10 cellular contexts compared by ENCODE assay signal in the genomic region with DNA sequence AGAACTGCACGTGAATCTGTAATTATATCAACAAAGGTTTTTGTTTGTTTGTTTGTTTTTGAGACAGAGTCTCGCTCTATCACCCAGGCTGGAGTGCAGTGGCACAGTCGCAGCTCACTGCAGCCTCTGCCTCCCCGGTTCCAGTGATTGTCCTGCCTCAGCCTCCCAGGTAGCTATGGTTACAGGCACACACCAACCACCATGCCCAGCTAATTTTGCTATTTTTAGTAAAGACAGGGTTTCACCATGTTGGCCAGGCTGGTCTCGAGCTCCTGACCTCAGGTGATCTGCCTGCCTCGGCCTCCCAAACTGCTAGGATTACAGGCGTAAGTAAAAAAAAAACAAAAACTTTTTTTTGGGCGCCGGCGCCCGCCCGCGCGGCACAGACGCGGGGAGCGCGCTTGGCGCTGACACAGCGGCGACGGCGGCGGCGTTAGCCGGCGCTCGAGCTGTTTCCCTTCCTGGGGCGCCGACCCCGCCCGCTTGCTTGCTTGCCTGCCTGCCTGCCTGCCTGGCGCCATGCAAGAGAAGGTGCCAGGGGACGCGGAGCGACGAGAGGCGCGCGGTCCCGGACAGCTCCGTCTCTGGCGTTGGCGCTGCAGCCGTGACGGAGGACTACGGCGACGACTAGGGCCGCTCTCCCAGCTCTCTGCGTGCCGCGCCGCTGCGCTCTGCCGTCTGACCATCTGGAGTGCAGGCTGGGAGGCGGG.
DNase-seq lines count a peak whose midpoint lies in the region; ATAC-seq and TF ChIP-seq lines count a peak whose summit lies in the region.
"Had no signal": no experiment of that assay in that cellular context is flagged by ENCODE, and none has a peak within 500 bp of the region (broad histone marks: within the 10 kb centered on the region; RNA-seq: fewer than 3 reads in every experiment).

No MANE protein-coding gene starts in this region.

- intact Hi-C loops in adrenal gland (cut with DNase I) = no loop called here

- H3K9me3 ChIP-seq in adrenal gland (replicated peaks in 1 of 3) = no peaks in the 10 kb centered on the region
- H3K9me3 ChIP-seq: A549 had no signal

- H3K27ac ChIP-seq in adrenal gland (peak overlapping the region in 2 of 5 donors; percentile 57 to 61), GM23338 (ENCODE audit: low read depth) (no peak overlapping the region)
- H3K27ac ChIP-seq: A549 had no signal

- no peak overlapping the region for H3K4me3 Mint-ChIP-seq in stimulated activated memory B cell treated with anti-CD40 and anti-IgM and Interleukin-4, amounts not matched to agents 10 μg/mL and 1 μg/mL and 100 μg/mL, for 72 hours
- no peak overlapping the region for H3K4me3 Mint-ChIP-seq in GM23338

- H3K4me3 ChIP-seq in adrenal gland (peak overlapping the region in 2 of 4 donors; percentile 12 to 57), kidney epithelial cell (ENCODE audit: low read depth, low read length) (peak overlapping the region; percentile 10), GM23338 (no peak overlapping the region)
- H3K4me3 ChIP-seq: A549 had no signal

- peak in 1 of 2 donors; percentile 37 for TF ChIP-seq POLR2A in adrenal gland (IDR thresholded peaks at IDR 0.05)

- 2 to 8% (median 4%) methylated on average over 19 to 57 of the region's 57 CpGs for WGBS in adrenal gland, 4 donors

- no peaks in the 10 kb centered on the region for H3K4me1 Mint-ChIP-seq in stimulated activated memory B cell treated with anti-CD40 and anti-IgM and Interleukin-4, amounts not matched to agents 10 μg/mL and 1 μg/mL and 100 μg/mL, for 72 hours
- H3K4me1 Mint-ChIP-seq in GM23338 = no peaks in the 10 kb centered on the region

- no peak overlapping the region for H2AFZ ChIP-seq in GM23338

- no peak overlapping the region for H3K27ac Mint-ChIP-seq in stimulated activated memory B cell treated with anti-CD40 and anti-IgM and Interleukin-4, amounts not matched to agents 10 μg/mL and 1 μg/mL and 100 μg/mL, for 72 hours
- no peak overlapping the region for H3K27ac Mint-ChIP-seq in GM23338

- no peaks in the 10 kb centered on the region for H3K79me2 ChIP-seq in GM23338 (replicated peaks; ENCODE audit: insufficient read depth)

- H3K27me3 Mint-ChIP-seq in stimulated activated memory B cell treated with anti-CD40 and anti-IgM and Interleukin-4, amounts not matched to agents 10 μg/mL and 1 μg/mL and 100 μg/mL, for 72 hours = no peaks in the 10 kb centered on the region
- H3K27me3 Mint-ChIP-seq in GM23338 (ENCODE audit: insufficient read depth, low read depth, poor library complexity) = peaks cover 3% of the 10 kb centered on the region

- ATAC-seq in stimulated activated memory B cell treated with anti-CD40 and anti-IgM and Interleukin-4, amounts not matched to agents 10 μg/mL and 1 μg/mL and 100 μg/mL, for 72 hours = no peak
- ATAC-seq in GM23338 = no peak
- no peak for ATAC-seq in HG03280 (IDR thresholded peaks at IDR 0.05; ENCODE audit: unreplicated experiment)
- ATAC-seq: A549 had no signal

- no peaks in the 10 kb centered on the region for H3K4me1 ChIP-seq in adrenal gland (replicated peaks in 1 of 2)
- no peaks in the 10 kb centered on the region for H3K4me1 ChIP-seq in GM23338 (ENCODE audit: insufficient read depth)
- H3K4me1 ChIP-seq: A549 had no signal

- H3K27me3 ChIP-seq in adrenal gland (no peaks in the 10 kb centered on the region), kidney epithelial cell (ENCODE audit: control insufficient read depth, insufficient read depth, low read length) (no peaks in the 10 kb centered on the region), GM23338 (ENCODE audit: insufficient read depth) (no peaks in the 10 kb centered on the region)

- peak; percentile 65 for DNase-seq in DMS53 (lab: John Stamatoyannopoulos, UW)
- no peak for DNase-seq in DMS53 treated with DMSO at 0.1 percent for 48 hours (lab: John Stamatoyannopoulos, UW; ENCODE audit: unreplicated experiment)
- peak; percentile 43 to 75 (median 49) for DNase-seq in adrenal gland
- no peak for DNase-seq in kidney epithelial cell (ENCODE audit: low read depth)
- DNase-seq in superior temporal gyrus (ENCODE audit: extremely low spot score) = peak; percentile 17
- no peak for DNase-seq in GM23338 (ENCODE audit: low spot score)
- DNase-seq: Karpas-422 had no signal

- H3K4me2 ChIP-seq in GM23338 = no peak overlapping the region
- H3K4me2 ChIP-seq: A549 had no signal

- peaks cover 11% of the 10 kb centered on the region for H3K9me3 Mint-ChIP-seq in stimulated activated memory B cell treated with anti-CD40 and anti-IgM and Interleukin-4, amounts not matched to agents 10 μg/mL and 1 μg/mL and 100 μg/mL, for 72 hours
- H3K9me3 Mint-ChIP-seq in GM23338 = peaks cover 87% of the 10 kb centered on the region

- no peak for TF ChIP-seq CTCF in adrenal gland (IDR thresholded peaks at IDR 0.05)
- TF ChIP-seq CTCF in kidney epithelial cell (IDR thresholded peaks at IDR 0.05; ENCODE audit: insufficient read depth, low read length, poor library complexity, severe bottlenecking) = no peak
- no peak for TF ChIP-seq CTCF in GM23338 (conservative IDR thresholded peaks at IDR 0.05; ENCODE audit: low read depth in 2 of 2)

- no peaks in the 10 kb centered on the region for H3K36me3 ChIP-seq in adrenal gland (replicated peaks in 1 of 2)
- H3K36me3 ChIP-seq in kidney epithelial cell (ENCODE audit: control insufficient read depth, insufficient read depth, low read length) = no peaks in the 10 kb centered on the region
- H3K36me3 ChIP-seq in GM23338 (ENCODE audit: insufficient read depth) = peaks cover 8% of the 10 kb centered on the region; the same call in 1 of the 2 replicates

- no peaks in the 10 kb centered on the region for H4K20me1 ChIP-seq in GM23338 (replicated peaks; ENCODE audit: insufficient read depth)

- no peaks in the 10 kb centered on the region for H3K9me2 ChIP-seq in GM23338 (ENCODE audit: insufficient read depth)

- no peaks in the 10 kb centered on the region for H3K36me3 Mint-ChIP-seq in stimulated activated memory B cell treated with anti-CD40 and anti-IgM and Interleukin-4, amounts not matched to agents 10 μg/mL and 1 μg/mL and 100 μg/mL, for 72 hours
- peaks cover 41% of the 10 kb centered on the region for H3K36me3 Mint-ChIP-seq in GM23338 (ENCODE audit: low read depth)

- no peaks in the 10 kb centered on the region for H3F3A ChIP-seq in GM23338 (replicated peaks; ENCODE audit: low read depth)

TF ChIP-seq in GM23338, 12 proteins besides CTCF, POLR2A, EP300 and RAD21 (continues in another document):
- TF ChIP-seq, protein P1, sequence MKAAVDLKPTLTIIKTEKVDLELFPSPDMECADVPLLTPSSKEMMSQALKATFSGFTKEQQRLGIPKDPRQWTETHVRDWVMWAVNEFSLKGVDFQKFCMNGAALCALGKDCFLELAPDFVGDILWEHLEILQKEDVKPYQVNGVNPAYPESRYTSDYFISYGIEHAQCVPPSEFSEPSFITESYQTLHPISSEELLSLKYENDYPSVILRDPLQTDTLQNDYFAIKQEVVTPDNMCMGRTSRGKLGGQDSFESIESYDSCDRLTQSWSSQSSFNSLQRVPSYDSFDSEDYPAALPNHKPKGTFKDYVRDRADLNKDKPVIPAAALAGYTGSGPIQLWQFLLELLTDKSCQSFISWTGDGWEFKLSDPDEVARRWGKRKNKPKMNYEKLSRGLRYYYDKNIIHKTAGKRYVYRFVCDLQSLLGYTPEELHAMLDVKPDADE (IDR thresholded peaks at IDR 0.05) = no peak
- TF ChIP-seq POLR2AphosphoS5 (IDR thresholded peaks at IDR 0.05; ENCODE audit: low read depth) (no peak), STAT1 (IDR thresholded peaks at IDR 0.05; ENCODE audit: unreplicated experiment) (no peak), NANOG (IDR thresholded peaks at IDR 0.05; ENCODE audit: borderline replicate concordance) (no peak), EZH2 (IDR thresholded peaks at IDR 0.05; ENCODE audit: low read depth, unreplicated experiment) (no peak)
- TF ChIP-seq, protein P2, sequence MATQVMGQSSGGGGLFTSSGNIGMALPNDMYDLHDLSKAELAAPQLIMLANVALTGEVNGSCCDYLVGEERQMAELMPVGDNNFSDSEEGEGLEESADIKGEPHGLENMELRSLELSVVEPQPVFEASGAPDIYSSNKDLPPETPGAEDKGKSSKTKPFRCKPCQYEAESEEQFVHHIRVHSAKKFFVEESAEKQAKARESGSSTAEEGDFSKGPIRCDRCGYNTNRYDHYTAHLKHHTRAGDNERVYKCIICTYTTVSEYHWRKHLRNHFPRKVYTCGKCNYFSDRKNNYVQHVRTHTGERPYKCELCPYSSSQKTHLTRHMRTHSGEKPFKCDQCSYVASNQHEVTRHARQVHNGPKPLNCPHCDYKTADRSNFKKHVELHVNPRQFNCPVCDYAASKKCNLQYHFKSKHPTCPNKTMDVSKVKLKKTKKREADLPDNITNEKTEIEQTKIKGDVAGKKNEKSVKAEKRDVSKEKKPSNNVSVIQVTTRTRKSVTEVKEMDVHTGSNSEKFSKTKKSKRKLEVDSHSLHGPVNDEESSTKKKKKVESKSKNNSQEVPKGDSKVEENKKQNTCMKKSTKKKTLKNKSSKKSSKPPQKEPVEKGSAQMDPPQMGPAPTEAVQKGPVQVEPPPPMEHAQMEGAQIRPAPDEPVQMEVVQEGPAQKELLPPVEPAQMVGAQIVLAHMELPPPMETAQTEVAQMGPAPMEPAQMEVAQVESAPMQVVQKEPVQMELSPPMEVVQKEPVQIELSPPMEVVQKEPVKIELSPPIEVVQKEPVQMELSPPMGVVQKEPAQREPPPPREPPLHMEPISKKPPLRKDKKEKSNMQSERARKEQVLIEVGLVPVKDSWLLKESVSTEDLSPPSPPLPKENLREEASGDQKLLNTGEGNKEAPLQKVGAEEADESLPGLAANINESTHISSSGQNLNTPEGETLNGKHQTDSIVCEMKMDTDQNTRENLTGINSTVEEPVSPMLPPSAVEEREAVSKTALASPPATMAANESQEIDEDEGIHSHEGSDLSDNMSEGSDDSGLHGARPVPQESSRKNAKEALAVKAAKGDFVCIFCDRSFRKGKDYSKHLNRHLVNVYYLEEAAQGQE (IDR thresholded peaks at IDR 0.05; ENCODE audit: unreplicated experiment) = no peak

Comparison
In these comparisons a context has a peak if more than half of its experiments do, and no peak if none do; other contexts are left out.
1. DNase-seq: peak in DMS53 (single experiment), adrenal gland (7 of 7) and superior temporal gyrus (single experiment); none in DMS53 treated with DMSO at 0.1 percent for 48 hours (single experiment), kidney epithelial cell (single experiment) and GM23338 (single experiment).